24 cellular contexts compared by ENCODE assay signal in genomic region chr3:6229778-6230410, GRCh38.
A peak's percentile ranks its signal among the peaks of the same experiment; 100 is the strongest.
DNase-seq lines count a peak whose midpoint lies in the region; ATAC-seq and TF ChIP-seq lines count a peak whose summit lies in the region.
"Had no signal": no experiment of that assay in that cellular context is flagged by ENCODE, and none has a peak within 500 bp of the region (broad histone marks: within the 10 kb centered on the region; RNA-seq: fewer than 3 reads in every experiment).

No MANE protein-coding gene starts in this region.

- no peak for TF ChIP-seq CTCF in GM13976 (IDR thresholded peaks at IDR 0.05; ENCODE audit: borderline replicate concordance, control extremely low read depth, extremely low read depth, insufficient read depth, missing control alignments)

- in situ Hi-C loops in GM13976 (cut with MboI; ENCODE audit: low sequenced_read_pairs, unreplicated experiment): no loop called here

- ATAC-seq in GM19351 (IDR thresholded peaks at IDR 0.05; ENCODE audit: unreplicated experiment) (peak; percentile 46), GM21786 (IDR thresholded peaks at IDR 0.05; ENCODE audit: unreplicated experiment) (peak; percentile 43), HG03159 (IDR thresholded peaks at IDR 0.05; ENCODE audit: unreplicated experiment) (peak; percentile 32), SK-N-SH treated with all-trans-retinoic acid at 6 μM for 48 hours (no peak), GM19324 (IDR thresholded peaks at IDR 0.05; ENCODE audit: low FRiP score, unreplicated experiment) (no peak)
- ATAC-seq: GM23338, K562, T-cell had no signal

- DNase-seq in GM13976 (ENCODE audit: low spot score) (peak; percentile 16), NCI-H146 treated with DMSO at 0.1 percent for 48 hours (lab: John Stamatoyannopoulos, UW; ENCODE audit: unreplicated experiment) (no peak), NCI-H2227 (lab: John Stamatoyannopoulos, UW; ENCODE audit: unreplicated experiment) (no peak)
- DNase-seq: activated CD4-positive, alpha-beta T cell treated with anti-CD3 and anti-CD28 coated beads, Interleukin-2, amount 50 U/mL, for 4 hours; activated naive CD4-positive, alpha-beta T cell treated with anti-CD3 and anti-CD28 coated beads, Interleukin-2, amount 10 ng/mL, durations not matched to agents 7 days and 5 days; brain microvascular endothelial cell; CD4-positive, CD25-positive, alpha-beta regulatory T cell; EL; hippocampal formation; immature natural killer cell; NCI-H1105 treated with DMSO at 0.1 percent for 48 hours; NCI-H2029 treated with DMSO at 0.1 percent for 48 hours; NCI-H226; small intestine; stimulated activated CD4-positive, alpha-beta T cell treated with anti-CD3 and anti-CD28 coated beads, Interleukin-1b, Interleukin-23, amount 100 ng/mL, for 48 hours; T-cell; transverse colon had no signal

TF ChIP-seq in SK-N-SH treated with all-trans-retinoic acid at 6 μM for 48 hours, 23 proteins besides CTCF, POLR2A, EP300 and RAD21:
- TF ChIP-seq ZFP30 (CRISPR knock-in tag; IDR thresholded peaks at IDR 0.05) (no peak), ZC3H10 (CRISPR knock-in tag; IDR thresholded peaks at IDR 0.05) (no peak)

Comparison
In these comparisons a context has a peak if more than half of its experiments do, and no peak if none do; other contexts are left out.
1. ATAC-seq: peak in GM19351 (single experiment), GM21786 (single experiment) and HG03159 (single experiment); none in SK-N-SH treated with all-trans-retinoic acid at 6 μM for 48 hours (single experiment) and GM19324 (single experiment).